Comparison of ENCODE assay signal across 16 cellular contexts in the genomic region with DNA sequence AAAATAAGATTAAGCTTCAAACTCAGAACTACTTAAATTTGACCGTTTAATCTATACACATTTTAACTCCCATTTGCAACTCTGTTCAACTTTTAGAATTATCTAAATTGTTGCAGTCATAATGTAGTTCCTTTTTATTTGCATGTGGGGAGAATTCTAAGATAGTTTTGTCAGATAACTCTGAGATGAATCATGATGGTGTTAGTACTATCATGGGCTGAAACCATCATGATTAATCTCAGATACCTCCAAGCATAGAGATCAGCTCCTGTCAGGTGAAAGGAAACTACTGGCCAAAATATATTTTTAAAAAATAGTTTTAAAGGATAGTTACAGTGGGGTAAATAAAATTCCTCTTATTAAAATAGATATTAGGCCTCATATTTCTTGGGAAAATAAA. TPM values are rescaled to one million over a fixed set of nuclear protein-coding genes. Genes with fewer than 3 reads are reported as not detected.
DNase-seq lines count a peak whose midpoint lies in the region; ATAC-seq, FAIRE-seq and TF ChIP-seq lines count a peak whose summit lies in the region.
"Had no signal": no experiment of that assay in that cellular context is flagged by ENCODE, and none has a peak within 500 bp of the region (broad histone marks: within the 10 kb centered on the region; RNA-seq: fewer than 3 reads in every experiment).

No MANE protein-coding gene starts in this region.

- no peaks in the 10 kb centered on the region for H4K20me1 ChIP-seq in GM23248 (ENCODE audit: insufficient read depth)

- H2AFZ ChIP-seq in GM23248, result no peak overlapping the region

- WGBS in GM23248 (ENCODE audit: low coverage in 1 of 2, low lambda C conversion rate in 2 of 2, missing lambda C conversion rate in 2 of 2), 2 experiments, result 79 to 85% methylated on average over 1 of the region's 1 CpG
- WGBS in suprapubic skin, result 87% methylated on average over 1 of the region's 1 CpG

- in situ Hi-C loops in GM23248 (cut with MboI), result no loop called here

- H3K9me2 ChIP-seq in GM23248 (ENCODE audit: insufficient read depth), result no peaks in the 10 kb centered on the region

- H3K27me3 ChIP-seq in GM23248 (replicated peaks; ENCODE audit: insufficient read depth) (no peaks in the 10 kb centered on the region), suprapubic skin (no peaks in the 10 kb centered on the region)
- H3K27me3 ChIP-seq: transverse colon had no signal

- H3K9ac ChIP-seq in GM23248, result no peak overlapping the region

- no peak overlapping the region for H3K4me3 Mint-ChIP-seq in effector memory CD8-positive, alpha-beta T cell
- H3K4me3 Mint-ChIP-seq: activated T-cell treated with anti-CD3 and anti-CD28 coated beads, Interleukin-2, amount 50 U/mL, for 24 hours had no signal

- H3K4me2 ChIP-seq in GM23248 (ENCODE audit: unreplicated experiment), result no peak overlapping the region

- peaks cover 1 to 6% of the 10 kb centered on the region in 2 donors for H3K4me1 Mint-ChIP-seq in effector memory CD8-positive, alpha-beta T cell (ENCODE audit: low read depth in 2 of 2)

- H3K27ac ChIP-seq in GM23248 (no peak overlapping the region), suprapubic skin (no peak overlapping the region)
- H3K27ac ChIP-seq: transverse colon had no signal

- no peak for TF ChIP-seq EP300 in suprapubic skin (IDR thresholded peaks at IDR 0.05)

- H3K27me3 Mint-ChIP-seq in effector memory CD8-positive, alpha-beta T cell, result no peaks in the 10 kb centered on the region
- H3K27me3 Mint-ChIP-seq: activated T-cell treated with anti-CD3 and anti-CD28 coated beads, Interleukin-2, amount 50 U/mL, for 24 hours had no signal

- ATAC-seq in HG03558 (IDR thresholded peaks at IDR 0.05; ENCODE audit: extremely low read depth, unreplicated experiment), result peak; percentile 58
- no peak for ATAC-seq in effector memory CD8-positive, alpha-beta T cell (replicated peaks)
- ATAC-seq: esophagus mucosa, left cardiac atrium had no signal

- peaks cover 7% of the 10 kb centered on the region for H3K36me3 Mint-ChIP-seq in effector memory CD8-positive, alpha-beta T cell (ENCODE audit: insufficient read depth)

- peaks cover 9% of the 10 kb centered on the region for H3K4me1 ChIP-seq in GM23248 (ENCODE audit: insufficient read depth)
- H3K4me1 ChIP-seq in suprapubic skin, result no peaks in the 10 kb centered on the region

- H3K36me3 ChIP-seq in GM23248 (ENCODE audit: low read depth), result peaks cover 9% of the 10 kb centered on the region; the same call in 1 of the 2 replicates
- no peaks in the 10 kb centered on the region for H3K36me3 ChIP-seq in suprapubic skin

- TF ChIP-seq CTCF in epithelial cell of esophagus (IDR thresholded peaks at IDR 0.05; ENCODE audit: insufficient read depth, low read depth, low read length, missing control alignments) (no peak), suprapubic skin (IDR thresholded peaks at IDR 0.05) (no peak)

- H3K4me3 ChIP-seq in GM23248 (no peak overlapping the region), epithelial cell of esophagus (ENCODE audit: low read length) (no peak overlapping the region), suprapubic skin (no peak overlapping the region)
- H3K4me3 ChIP-seq: transverse colon had no signal

- no peaks in the 10 kb centered on the region for H3K9me3 Mint-ChIP-seq in effector memory CD8-positive, alpha-beta T cell
- H3K9me3 Mint-ChIP-seq: activated T-cell treated with anti-CD3 and anti-CD28 coated beads, Interleukin-2, amount 50 U/mL, for 24 hours had no signal

- TF ChIP-seq POLR2A in suprapubic skin (IDR thresholded peaks at IDR 0.05), result no peak

- FAIRE-seq in G401.6 (lab: Jason Lieb, UNC), result peak; percentile 25
- FAIRE-seq: H54 had no signal

- H3K79me2 ChIP-seq in GM23248 (ENCODE audit: insufficient read depth), result no peaks in the 10 kb centered on the region

- H3K27ac Mint-ChIP-seq in effector memory CD8-positive, alpha-beta T cell, result no peak overlapping the region
- H3K27ac Mint-ChIP-seq: activated T-cell treated with anti-CD3 and anti-CD28 coated beads, Interleukin-2, amount 50 U/mL, for 24 hours had no signal

- peak; percentile 50 for DNase-seq in GM23248
- peak; percentile 61 for DNase-seq in epithelial cell of esophagus (ENCODE audit: low read depth)
- no peak for DNase-seq in suprapubic skin (ENCODE audit: low spot score in 2 of 2)
- no peak for DNase-seq in occipital lobe (lab: John Stamatoyannopoulos, UW)
- no peak for DNase-seq in effector memory CD8-positive, alpha-beta T cell
- no peak for DNase-seq in activated T-cell treated with anti-CD3 and anti-CD28 coated beads for 4 hours
- DNase-seq: activated T-cell treated with anti-CD3 and anti-CD28 coated beads, Interleukin-2, amount 50 U/mL, for 24 hours; left cardiac atrium; NCI-H1417; stimulated activated CD8-positive, alpha-beta memory T cell treated with anti-CD3 and anti-CD28 coated beads, Interleukin-4, amount 100 ng/mL, for 48 hours; SW 1271; transverse colon had no signal

- H3F3A ChIP-seq in GM23248 (ENCODE audit: insufficient read depth), result 0 out of 2 replicates have a peak, but pooled peaks cover 3% of the 10 kb centered on the region

- H3K9me3 ChIP-seq in GM23248 (ENCODE audit: low read depth) (no peaks in the 10 kb centered on the region), suprapubic skin (no peaks in the 10 kb centered on the region)
- H3K9me3 ChIP-seq: transverse colon had no signal

RNA-seq across cellular contexts. Expression of a gene that starts 39.0 kb away (rescaled TPM):
- total RNA-seq in GM23248 (2014; rRNA removed; shearing (Covaris generic)), result 25.9 and 27.7 TPM in 2 replicates
- 23.1 and 26.7 TPM in 2 replicates for polyA plus RNA-seq in GM23248 (2016; fragmentation: Nextera tagmentation; extraction: Ambion mirVana)
- total RNA-seq in suprapubic skin (10 to 100 TPM; 28.6 to 40.8 (median 38.6) TPM), occipital lobe (32.9 TPM)

RNA-seq across cellular contexts. Expression of a gene that starts 39.3 kb away (rescaled TPM):
- total RNA-seq in GM23248 (2014; rRNA removed; shearing (Covaris generic)), result 8.1 and 17.6 TPM in 2 replicates
- polyA plus RNA-seq in GM23248 (2016; fragmentation: Nextera tagmentation; extraction: Ambion mirVana), result 6.0 and 6.1 TPM in 2 replicates
- 10 to 100 TPM in 3 of 4 donors, 1 to 10 TPM in 1; 9.5 to 23.0 (median 11.3) TPM for total RNA-seq in suprapubic skin
- total RNA-seq in occipital lobe, result 35.4 TPM

Comparison
In these comparisons a context has a peak if more than half of its experiments do, and no peak if none do; other contexts are left out.
1. DNase-seq: peak in GM23248 (single experiment) and epithelial cell of esophagus (single experiment); none in suprapubic skin (0 of 2), occipital lobe (single experiment), effector memory CD8-positive, alpha-beta T cell (0 of 3) and activated T-cell treated with anti-CD3 and anti-CD28 coated beads for 4 hours (single experiment).